Comparison of ENCODE assay signal across 14 cellular contexts in the genomic region with DNA sequence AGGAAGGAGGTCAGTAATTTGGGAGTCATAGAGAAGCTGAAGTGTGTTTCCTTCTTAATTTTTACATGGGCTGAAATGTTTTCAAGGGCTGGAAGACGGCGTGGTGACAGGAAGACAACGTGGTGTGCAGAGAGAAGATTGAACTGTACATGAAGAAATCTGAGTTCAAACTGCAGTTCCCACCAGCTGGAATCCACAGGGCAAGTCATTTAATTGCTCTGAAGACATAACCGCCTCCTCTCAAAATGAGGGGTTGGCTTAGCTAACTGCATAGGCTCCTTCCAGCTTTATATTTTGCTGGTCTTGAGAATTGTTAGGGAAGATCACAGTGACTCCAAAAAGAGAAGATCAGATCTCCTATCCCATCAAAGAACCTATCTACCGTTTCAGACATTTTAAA.
"Had no signal": no experiment of that assay in that cellular context is flagged by ENCODE, and none has a peak within 500 bp of the region (broad histone marks: within the 10 kb centered on the region; RNA-seq: fewer than 3 reads in every experiment).

No MANE protein-coding gene starts in this region.

- H3K27me3 Mint-ChIP-seq: activated CD4-positive, alpha-beta T cell treated with anti-CD3 and anti-CD28 coated beads, Interleukin-2, amount 10 ng/mL, durations not matched to agents 7 days and 5 days; activated naive CD8-positive, alpha-beta T cell treated with anti-CD3 and anti-CD28 coated beads, Interleukin-2, amount 50 U/mL, for 24 hours; stimulated activated naive B cell treated with anti-CD40 and anti-IgM and Interleukin-4, amounts not matched to agents 10 μg/mL and 1 μg/mL and 100 μg/mL, for 72 hours had no signal

- ATAC-seq: activated naive CD8-positive, alpha-beta T cell treated with anti-CD3 and anti-CD28 coated beads, Interleukin-2, amount 50 U/mL, for 24 hours; esophagus mucosa; left lobe of liver; stimulated activated naive B cell treated with anti-CD40 and anti-IgM and Interleukin-4, amounts not matched to agents 10 μg/mL and 1 μg/mL and 100 μg/mL, for 72 hours had no signal

- DNase-seq: activated CD4-positive, alpha-beta T cell treated with anti-CD3 and anti-CD28 coated beads, Interleukin-2, amount 10 ng/mL, durations not matched to agents 7 days and 5 days; activated CD4-positive, CD25-positive, alpha-beta regulatory T cell; activated CD8-positive, alpha-beta memory T cell treated with anti-CD3 and anti-CD28 coated beads for 24 hours; activated naive CD4-positive, alpha-beta T cell treated with Interleukin-2 at 50 U/mL for 16 hours; activated naive CD8-positive, alpha-beta T cell treated with anti-CD3 and anti-CD28 coated beads, Interleukin-2, amount 50 U/mL, for 24 hours; cerebellar nuclear complex; dorsolateral prefrontal cortex; retina; stimulated activated naive B cell treated with anti-CD40 and anti-IgM and Interleukin-4, amounts not matched to agents 10 μg/mL and 1 μg/mL and 100 μg/mL, for 72 hours; substantia nigra; T-helper 2 cell; trophoblast cell had no signal

- H3K27ac Mint-ChIP-seq: activated CD4-positive, alpha-beta T cell treated with anti-CD3 and anti-CD28 coated beads, Interleukin-2, amount 10 ng/mL, durations not matched to agents 7 days and 5 days; activated naive CD8-positive, alpha-beta T cell treated with anti-CD3 and anti-CD28 coated beads, Interleukin-2, amount 50 U/mL, for 24 hours; stimulated activated naive B cell treated with anti-CD40 and anti-IgM and Interleukin-4, amounts not matched to agents 10 μg/mL and 1 μg/mL and 100 μg/mL, for 72 hours had no signal

- H3K9me3 Mint-ChIP-seq: activated CD4-positive, alpha-beta T cell treated with anti-CD3 and anti-CD28 coated beads, Interleukin-2, amount 10 ng/mL, durations not matched to agents 7 days and 5 days; activated naive CD8-positive, alpha-beta T cell treated with anti-CD3 and anti-CD28 coated beads, Interleukin-2, amount 50 U/mL, for 24 hours; stimulated activated naive B cell treated with anti-CD40 and anti-IgM and Interleukin-4, amounts not matched to agents 10 μg/mL and 1 μg/mL and 100 μg/mL, for 72 hours had no signal

- H3K4me1 Mint-ChIP-seq: activated CD4-positive, alpha-beta T cell treated with anti-CD3 and anti-CD28 coated beads, Interleukin-2, amount 10 ng/mL, durations not matched to agents 7 days and 5 days; activated naive CD8-positive, alpha-beta T cell treated with anti-CD3 and anti-CD28 coated beads, Interleukin-2, amount 50 U/mL, for 24 hours had no signal

- H3K4me3 Mint-ChIP-seq: activated CD4-positive, alpha-beta T cell treated with anti-CD3 and anti-CD28 coated beads, Interleukin-2, amount 10 ng/mL, durations not matched to agents 7 days and 5 days; activated naive CD8-positive, alpha-beta T cell treated with anti-CD3 and anti-CD28 coated beads, Interleukin-2, amount 50 U/mL, for 24 hours; stimulated activated naive B cell treated with anti-CD40 and anti-IgM and Interleukin-4, amounts not matched to agents 10 μg/mL and 1 μg/mL and 100 μg/mL, for 72 hours had no signal

- H3K36me3 Mint-ChIP-seq: stimulated activated naive B cell treated with anti-CD40 and anti-IgM and Interleukin-4, amounts not matched to agents 10 μg/mL and 1 μg/mL and 100 μg/mL, for 72 hours had no signal
